In genomic region chr2:172710584-172711024, GRCh38 we compare ENCODE assay signal across 8 cellular contexts. TPM values are rescaled to one million over a fixed set of nuclear protein-coding genes. Genes with fewer than 3 reads are reported as not detected.
DNase-seq lines count a peak whose midpoint lies in the region; ATAC-seq and TF ChIP-seq lines count a peak whose summit lies in the region.

No MANE protein-coding gene starts in this region.

- in situ Hi-C loops in gastrocnemius medialis (cut with MboI; ENCODE audit: low sequenced_read_pairs in 4 of 4) = loop anchor here in 1 of 4 donors (10.0 kb wide), 1 partner anchor 116 kb away; no protein-coding TSS in a partner anchor

- H3K4me1 ChIP-seq in HEK293 (ENCODE audit: control insufficient read depth, insufficient read depth, low read length) (0 out of 2 replicates have a peak, but pooled peaks cover 3% of the 10 kb centered on the region), gastrocnemius medialis (no peaks in the 10 kb centered on the region)

- H3K36me3 Mint-ChIP-seq in activated T-cell treated with anti-CD3 and anti-CD28 coated beads, Interleukin-2, amount 50 U/mL, for 4 hours (ENCODE audit: insufficient read depth) = no peaks in the 10 kb centered on the region

- H3K9me3 Mint-ChIP-seq in activated T-cell treated with anti-CD3 and anti-CD28 coated beads, Interleukin-2, amount 50 U/mL, for 4 hours = no peaks in the 10 kb centered on the region

- peak; percentile 24 for DNase-seq in COR-L47 (lab: John Stamatoyannopoulos, UW)
- peak; percentile 81 for DNase-seq in NCI-H526 treated with DMSO at 0.1 percent for 48 hours (lab: John Stamatoyannopoulos, UW)
- peak; percentile 21 for DNase-seq in activated T-cell treated with anti-CD3 and anti-CD28 coated beads, Interleukin-2, amount 50 U/mL, for 4 hours
- DNase-seq in globus pallidus (ENCODE audit: low spot score) = peak; percentile 11
- DNase-seq in gastrocnemius medialis = no peak

- H3K4me3 Mint-ChIP-seq in activated T-cell treated with anti-CD3 and anti-CD28 coated beads, Interleukin-2, amount 50 U/mL, for 4 hours = no peak overlapping the region

- H3K4me1 Mint-ChIP-seq in activated T-cell treated with anti-CD3 and anti-CD28 coated beads, Interleukin-2, amount 50 U/mL, for 4 hours (ENCODE audit: low read depth) = no peaks in the 10 kb centered on the region

- H3K27me3 ChIP-seq in gastrocnemius medialis = no peaks in the 10 kb centered on the region

- intact Hi-C loops in gastrocnemius medialis (cut with DNase I; ENCODE audit: low total_unique reads) = no loop called here

- TF ChIP-seq CTCF in HEK293 (tag by site-specific recombination; IDR thresholded peaks at IDR 0.05) = peak; percentile 68
- TF ChIP-seq CTCF in gastrocnemius medialis (IDR thresholded peaks at IDR 0.05 in 4 of 5, conservative IDR thresholded peaks at IDR 0.05 in 1 of 5) = peak in 4 of 5 experiments; percentile 20 to 53 (median 37)

- H3K36me3 ChIP-seq in HEK293 (ENCODE audit: control insufficient read depth in 2 of 2, insufficient read depth in 1 of 2, low read length in 2 of 2) (no peaks in the 10 kb centered on the region), gastrocnemius medialis (no peaks in the 10 kb centered on the region)

- no peak overlapping the region for H3K27ac ChIP-seq in HEK293 (ENCODE audit: extremely low read depth, low read depth, low read length)
- H3K27ac ChIP-seq in gastrocnemius medialis = no peak overlapping the region

- peaks cover 11% of the 10 kb centered on the region for H3K27me3 Mint-ChIP-seq in activated T-cell treated with anti-CD3 and anti-CD28 coated beads, Interleukin-2, amount 50 U/mL, for 4 hours (ENCODE audit: low read depth)

- H3K4me3 ChIP-seq in HEK293 (ENCODE audit: low read depth, low read length) = no peak overlapping the region
- no peak overlapping the region for H3K4me3 ChIP-seq in gastrocnemius medialis

- POLR2A ChIA-PET in HEK293 (lab: Yijun Ruan, JAX) = no interaction called here

- CTCF ChIA-PET in HEK293 (lab: Yijun Ruan, JAX) = interaction anchor here (0.6 to 4.1 kb wide), 25 partner anchors 8 to 583 kb away, joined by 3 to 42 read pairs (median 4); no protein-coding TSS in a partner anchor

- ATAC-seq in activated T-cell treated with anti-CD3 and anti-CD28 coated beads, Interleukin-2, amount 50 U/mL, for 4 hours = no peak
- no peak for ATAC-seq in gastrocnemius medialis
- ATAC-seq in HG03095 (IDR thresholded peaks at IDR 0.05; ENCODE audit: unreplicated experiment) = no peak
- no peak for ATAC-seq in GM21381 (IDR thresholded peaks at IDR 0.05; ENCODE audit: unreplicated experiment)

- no peak for TF ChIP-seq POLR2A in gastrocnemius medialis (IDR thresholded peaks at IDR 0.05)

- no peaks in the 10 kb centered on the region for H3K9me3 ChIP-seq in HEK293 (ENCODE audit: control insufficient read depth, insufficient read depth, low read depth, low read length)
- no peaks in the 10 kb centered on the region for H3K9me3 ChIP-seq in gastrocnemius medialis

TF ChIP-seq in HEK293, 187 proteins besides CTCF, POLR2A, EP300 and RAD21 (continues in another document):
- TF ChIP-seq ZNF521 (tag by site-specific recombination; IDR thresholded peaks at IDR 0.05) = no peak
- no peak for TF ChIP-seq ZIC2 (tag by site-specific recombination; IDR thresholded peaks at IDR 0.05)
- TF ChIP-seq PBX3 (CRISPR knock-in tag; IDR thresholded peaks at IDR 0.05) = no peak
- no peak for TF ChIP-seq ZNF530 (tag by site-specific recombination; IDR thresholded peaks at IDR 0.05; ENCODE audit: low read depth)
- no peak for TF ChIP-seq SP2 (tag by site-specific recombination; IDR thresholded peaks at IDR 0.05)
- no peak for TF ChIP-seq ZNF473 (tag by site-specific recombination; IDR thresholded peaks at IDR 0.05)
- no peak for TF ChIP-seq ZNF701 (tag by site-specific recombination; IDR thresholded peaks at IDR 0.05)
- no peak for TF ChIP-seq ZNF585B (tag by site-specific recombination; IDR thresholded peaks at IDR 0.05)
- TF ChIP-seq ZNF114 (tag by site-specific recombination; IDR thresholded peaks at IDR 0.05) = no peak
- TF ChIP-seq ZNF416 (tag by site-specific recombination; IDR thresholded peaks at IDR 0.05) = no peak
- TF ChIP-seq ZNF169 (tag by site-specific recombination; IDR thresholded peaks at IDR 0.05) = no peak
- TF ChIP-seq ZNF174 (tag by site-specific recombination; IDR thresholded peaks at IDR 0.05) = no peak
- no peak for TF ChIP-seq ZNF707 (tag by site-specific recombination; IDR thresholded peaks at IDR 0.05)
- TF ChIP-seq GLI4 (tag by site-specific recombination; IDR thresholded peaks at IDR 0.05) = no peak
- no peak for TF ChIP-seq KLF16 (tag by site-specific recombination; IDR thresholded peaks at IDR 0.05)
- no peak for TF ChIP-seq KLF7 (tag by site-specific recombination; IDR thresholded peaks at IDR 0.05; ENCODE audit: borderline replicate concordance)
- no peak for TF ChIP-seq YY1 (tag by site-specific recombination; IDR thresholded peaks at IDR 0.05)
- TF ChIP-seq SALL2 (tag by site-specific recombination; IDR thresholded peaks at IDR 0.05; ENCODE audit: borderline replicate concordance) = no peak
- TF ChIP-seq ZNF513 (tag by site-specific recombination; IDR thresholded peaks at IDR 0.05) = no peak
- no peak for TF ChIP-seq ZBTB48 (tag by site-specific recombination; IDR thresholded peaks at IDR 0.05)
- no peak for TF ChIP-seq ZNF121 (tag by site-specific recombination; IDR thresholded peaks at IDR 0.05)
- TF ChIP-seq ZNF785 (tag by site-specific recombination; IDR thresholded peaks at IDR 0.05) = no peak
- TF ChIP-seq ZFHX2 (tag by site-specific recombination; conservative IDR thresholded peaks at IDR 0.05) = no peak
- TF ChIP-seq ZNF768 (tag by site-specific recombination; IDR thresholded peaks at IDR 0.05) = no peak
- peak; percentile 97 for TF ChIP-seq BCL6B (tag by site-specific recombination; IDR thresholded peaks at IDR 0.05)
- no peak for TF ChIP-seq ZNF626 (tag by site-specific recombination; IDR thresholded peaks at IDR 0.05)
- TF ChIP-seq GFI1B (tag by site-specific recombination; IDR thresholded peaks at IDR 0.05) = no peak
- 0 out of 2 replicates have a peak, but pooled peaks have one; percentile 47 for TF ChIP-seq KLF8 (tag by site-specific recombination; IDR thresholded peaks at IDR 0.05)
- TF ChIP-seq ZNF629 (tag by site-specific recombination; IDR thresholded peaks at IDR 0.05) = peak; percentile 94
- no peak for TF ChIP-seq ZNF362 (tag by site-specific recombination; IDR thresholded peaks at IDR 0.05)
- TF ChIP-seq ZFP41 (tag by site-specific recombination; IDR thresholded peaks at IDR 0.05; ENCODE audit: borderline replicate concordance) = no peak
- no peak for TF ChIP-seq ZNF596 (tag by site-specific recombination; IDR thresholded peaks at IDR 0.05)
- TF ChIP-seq ZNF677 (tag by site-specific recombination; IDR thresholded peaks at IDR 0.05) = no peak
- TF ChIP-seq ZNF2 (tag by site-specific recombination; IDR thresholded peaks at IDR 0.05) = no peak
- TF ChIP-seq SP7 (tag by site-specific recombination; IDR thresholded peaks at IDR 0.05) = peak; percentile 88
- TF ChIP-seq MZF1 (tag by site-specific recombination; IDR thresholded peaks at IDR 0.05; ENCODE audit: borderline replicate concordance) = no peak

RNA-seq across cellular contexts. Expression of gene RAPGEF4, which starts 25.0 kb away (rescaled TPM):
- total RNA-seq in activated T-cell treated with anti-CD3 and anti-CD28 coated beads, Interleukin-2, amount 50 U/mL, for 4 hours = under 1 TPM; 0.20 to 0.47 (median 0.33) TPM
- 1 to 10 TPM; 1.4 to 5.5 (median 1.8) TPM for total RNA-seq in gastrocnemius medialis

Comparison
In these comparisons a context has a peak if more than half of its experiments do, and no peak if none do; other contexts are left out.
1. DNase-seq: peak in COR-L47 (single experiment), NCI-H526 treated with DMSO at 0.1 percent for 48 hours (single experiment), activated T-cell treated with anti-CD3 and anti-CD28 coated beads, Interleukin-2, amount 50 U/mL, for 4 hours (single experiment) and globus pallidus (single experiment); none in gastrocnemius medialis (0 of 2).